In genomic region chr16:15530085-15530484, GRCh38 we compare ENCODE assay signal across 15 cellular contexts.
DNase-seq lines count a peak whose midpoint lies in the region; ATAC-seq and TF ChIP-seq lines count a peak whose summit lies in the region.
"Had no signal": no experiment of that assay in that cellular context is flagged by ENCODE, and none has a peak within 500 bp of the region (broad histone marks: within the 10 kb centered on the region; RNA-seq: fewer than 3 reads in every experiment).

No MANE protein-coding gene starts in this region.

- 92% methylated on average over 5 of the region's 5 CpGs for WGBS in suprapubic skin

- peak overlapping the region; percentile 36 for H3K27ac Mint-ChIP-seq in nephron progenitor cell
- H3K27ac Mint-ChIP-seq: CD4-positive, alpha-beta memory T cell; HFFc6 had no signal

- H3K4me1 Mint-ChIP-seq in nephron progenitor cell: peaks cover 10% of the 10 kb centered on the region
- H3K4me1 Mint-ChIP-seq: CD4-positive, alpha-beta memory T cell had no signal

- TF ChIP-seq EP300 in suprapubic skin (IDR thresholded peaks at IDR 0.05): no peak

- H3K27me3 ChIP-seq in SJCRH30: no peaks in the 10 kb centered on the region
- H3K27me3 ChIP-seq in suprapubic skin: no peaks in the 10 kb centered on the region

- H3K4me3 Mint-ChIP-seq in nephron progenitor cell: no peak overlapping the region
- H3K4me3 Mint-ChIP-seq: CD4-positive, alpha-beta memory T cell; HFFc6 had no signal

- no peak overlapping the region for H3K4me3 ChIP-seq in SJCRH30
- no peak overlapping the region for H3K4me3 ChIP-seq in suprapubic skin
- H3K4me3 ChIP-seq: HAP-1 had no signal

- peaks cover 17% of the 10 kb centered on the region for H3K36me3 ChIP-seq in SJCRH30
- no peaks in the 10 kb centered on the region for H3K36me3 ChIP-seq in suprapubic skin
- H3K36me3 ChIP-seq: HAP-1 had no signal

- no peak for TF ChIP-seq POLR2A in suprapubic skin (IDR thresholded peaks at IDR 0.05)

- TF ChIP-seq CTCF in nephron progenitor cell (IDR thresholded peaks at IDR 0.05) (no peak), suprapubic skin (IDR thresholded peaks at IDR 0.05) (no peak)

- H3K4me1 ChIP-seq in SJCRH30: peaks cover 15% of the 10 kb centered on the region
- no peaks in the 10 kb centered on the region for H3K4me1 ChIP-seq in suprapubic skin
- H3K4me1 ChIP-seq: HAP-1 had no signal

- H3K27me3 Mint-ChIP-seq in nephron progenitor cell (ENCODE audit: low read depth, poor library complexity): no peaks in the 10 kb centered on the region

- H3K27ac ChIP-seq in SJCRH30: peak overlapping the region; percentile 71
- H3K27ac ChIP-seq in angular gyrus (ENCODE audit: low read depth, low read length): peak overlapping the region; percentile 88
- peak overlapping the region; percentile 80 for H3K27ac ChIP-seq in cingulate gyrus (ENCODE audit: low read depth, low read length)
- no peak overlapping the region for H3K27ac ChIP-seq in suprapubic skin

- DNase-seq in SJCRH30 (no peak), nephron progenitor cell (no peak), DMS153 (lab: John Stamatoyannopoulos, UW) (no peak), suprapubic skin (ENCODE audit: low spot score in 2 of 2) (no peak)
- DNase-seq: Calu3; CD4-positive, alpha-beta memory T cell; COR-L47; DND-41; GOT3; HFFc6 had no signal

- no peaks in the 10 kb centered on the region for H3K9me3 ChIP-seq in SJCRH30 (replicated peaks)
- no peaks in the 10 kb centered on the region for H3K9me3 ChIP-seq in suprapubic skin
- H3K9me3 ChIP-seq: HAP-1 had no signal

- H3K36me3 Mint-ChIP-seq in nephron progenitor cell (ENCODE audit: low read depth): peaks cover 57% of the 10 kb centered on the region
- H3K36me3 Mint-ChIP-seq: CD4-positive, alpha-beta memory T cell had no signal

- peaks cover 11% of the 10 kb centered on the region for H3K9me3 Mint-ChIP-seq in nephron progenitor cell
- H3K9me3 Mint-ChIP-seq: CD4-positive, alpha-beta memory T cell; HFFc6 had no signal

- ATAC-seq in HG03571 (IDR thresholded peaks at IDR 0.05; ENCODE audit: unreplicated experiment): no peak
- no peak for ATAC-seq in SK-N-SH treated with all-trans-retinoic acid at 6 μM for 48 hours

TF ChIP-seq in SK-N-SH treated with all-trans-retinoic acid at 6 μM for 48 hours, 23 proteins besides CTCF, POLR2A, EP300 and RAD21:
- no peak for TF ChIP-seq TSHZ2 (CRISPR knock-in tag; IDR thresholded peaks at IDR 0.05)
